In the genomic region with DNA sequence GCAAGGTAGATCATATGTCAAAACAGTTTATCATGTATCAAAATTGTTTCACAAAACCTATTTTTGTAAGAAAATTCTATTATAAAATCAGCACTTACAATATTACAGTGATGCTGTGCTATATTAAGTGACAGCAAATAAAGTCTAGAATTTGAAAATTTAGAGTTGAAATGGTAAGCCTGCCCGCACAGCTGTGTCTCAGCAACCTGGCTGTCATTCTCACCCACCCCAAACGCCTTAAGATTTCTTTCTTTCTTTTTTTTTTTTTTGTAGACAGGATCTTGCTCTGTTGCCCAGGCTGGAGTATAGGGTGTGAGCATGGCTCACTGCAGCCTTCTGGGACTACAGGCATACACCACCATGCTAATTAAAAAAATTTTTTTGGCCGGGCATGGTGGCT, we compare ENCODE assay signal across 28 cellular contexts.
"Had no signal": no experiment of that assay in that cellular context is flagged by ENCODE, and none has a peak within 500 bp of the region (broad histone marks: within the 10 kb centered on the region; RNA-seq: fewer than 3 reads in every experiment).

No MANE protein-coding gene starts in this region.

- H3K36me3 Mint-ChIP-seq: stimulated activated effector memory CD8-positive, alpha-beta T cell treated with anti-CD3 and anti-CD28 coated beads, Interleukin-12 subunit alpha, Interleukin-12 subunit beta, amount 100 ng/mL, for 72 hours; stimulated activated memory B cell treated with anti-CD40 and anti-IgM and Interleukin-4, amounts not matched to agents 10 μg/mL and 1 μg/mL and 100 μg/mL, for 72 hours; stimulated activated naive B cell treated with anti-CD40 and anti-IgM and Interleukin-4, amounts not matched to agents 10 μg/mL and 1 μg/mL and 100 μg/mL, for 72 hours; type B pancreatic cell had no signal

- H3K27me3 Mint-ChIP-seq: stimulated activated memory B cell treated with anti-CD40 and anti-IgM and Interleukin-4, amounts not matched to agents 10 μg/mL and 1 μg/mL and 100 μg/mL, for 72 hours; stimulated activated naive CD8-positive, alpha-beta T cell treated with anti-CD3 and anti-CD28 coated beads, Interleukin-15, amount 100 ng/mL, for 72 hours; stimulated activated naive CD8-positive, alpha-beta T cell treated with anti-CD3 and anti-CD28 coated beads, Interleukin-15, Interleukin-2, amounts not matched to agents 100 ng/mL and 50 ng/mL, for 24 hours; type B pancreatic cell had no signal

- H3K4me3 Mint-ChIP-seq: stimulated activated effector memory CD8-positive, alpha-beta T cell treated with anti-CD3 and anti-CD28 coated beads, Interleukin-12 subunit alpha, Interleukin-12 subunit beta, amount 100 ng/mL, for 72 hours; stimulated activated memory B cell treated with anti-CD40 and anti-IgM and Interleukin-4, amounts not matched to agents 10 μg/mL and 1 μg/mL and 100 μg/mL, for 72 hours; stimulated activated naive B cell treated with anti-CD40 and anti-IgM and Interleukin-4, amounts not matched to agents 10 μg/mL and 1 μg/mL and 100 μg/mL, for 72 hours; stimulated activated naive CD8-positive, alpha-beta T cell treated with anti-CD3 and anti-CD28 coated beads, Interleukin-15, amount 100 ng/mL, for 72 hours; stimulated activated naive CD8-positive, alpha-beta T cell treated with anti-CD3 and anti-CD28 coated beads, Interleukin-15, Interleukin-2, amounts not matched to agents 100 ng/mL and 50 ng/mL, for 24 hours; type B pancreatic cell had no signal

- H3K9me3 Mint-ChIP-seq: stimulated activated effector memory CD8-positive, alpha-beta T cell treated with anti-CD3 and anti-CD28 coated beads, Interleukin-12 subunit alpha, Interleukin-12 subunit beta, amount 100 ng/mL, for 72 hours; stimulated activated memory B cell treated with anti-CD40 and anti-IgM and Interleukin-4, amounts not matched to agents 10 μg/mL and 1 μg/mL and 100 μg/mL, for 72 hours; stimulated activated naive B cell treated with anti-CD40 and anti-IgM and Interleukin-4, amounts not matched to agents 10 μg/mL and 1 μg/mL and 100 μg/mL, for 72 hours; stimulated activated naive CD8-positive, alpha-beta T cell treated with anti-CD3 and anti-CD28 coated beads, Interleukin-15, amount 100 ng/mL, for 72 hours; stimulated activated naive CD8-positive, alpha-beta T cell treated with anti-CD3 and anti-CD28 coated beads, Interleukin-15, Interleukin-2, amounts not matched to agents 100 ng/mL and 50 ng/mL, for 24 hours; type B pancreatic cell had no signal

- H3K27ac Mint-ChIP-seq: stimulated activated effector memory CD8-positive, alpha-beta T cell treated with anti-CD3 and anti-CD28 coated beads, Interleukin-12 subunit alpha, Interleukin-12 subunit beta, amount 100 ng/mL, for 72 hours; stimulated activated memory B cell treated with anti-CD40 and anti-IgM and Interleukin-4, amounts not matched to agents 10 μg/mL and 1 μg/mL and 100 μg/mL, for 72 hours; stimulated activated naive B cell treated with anti-CD40 and anti-IgM and Interleukin-4, amounts not matched to agents 10 μg/mL and 1 μg/mL and 100 μg/mL, for 72 hours; stimulated activated naive CD8-positive, alpha-beta T cell treated with anti-CD3 and anti-CD28 coated beads, Interleukin-15, Interleukin-2, amounts not matched to agents 100 ng/mL and 50 ng/mL, for 24 hours; type B pancreatic cell had no signal

- DNase-seq: stimulated activated CD4-positive, alpha-beta T cell treated with anti-CD3 and anti-CD28 coated beads, Interleukin-2, amount 100 ng/mL, for 48 hours; stimulated activated CD4-positive, alpha-beta T cell treated with anti-CD3 and anti-CD28 coated beads, Interleukin-4, amount 100 ng/mL, for 1 hour; stimulated activated CD4-positive, alpha-beta T cell treated with anti-CD3 and anti-CD28 coated beads, Interleukin-4, amount 100 ng/mL, for 24 hours; stimulated activated CD4-positive, alpha-beta T cell treated with anti-CD3 and anti-CD28 coated beads, Interleukin-4, amount 100 ng/mL, for 4 hours; stimulated activated CD8-positive, alpha-beta memory T cell treated with anti-CD3 and anti-CD28 coated beads, Interleukin-4, amount 100 ng/mL, for 48 hours; stimulated activated naive B cell treated with anti-CD40 and anti-IgM and Interleukin-4, amounts not matched to agents 10 μg/mL and 1 μg/mL and 100 μg/mL, for 72 hours; stimulated activated naive CD4-positive, alpha-beta T cell; stimulated activated naive CD4-positive, alpha-beta T cell treated with Interleukin-2 at 50 U/mL for 16 hours; stimulated activated naive CD8-positive, alpha-beta T cell treated with anti-CD3 and anti-CD28 coated beads, Interleukin-15, amount 100 ng/mL, for 72 hours; stimulated activated naive CD8-positive, alpha-beta T cell treated with anti-CD3 and anti-CD28 coated beads, Interleukin-15, Interleukin-2, amounts not matched to agents 100 U/mL and 50 U/mL, for 24 hours; stomach; substantia nigra; testis; thyroid gland; transverse colon; trophoblast cell; upper lobe of left lung; upper lobe of right lung; uterus had no signal

- H3K9me3 ChIP-seq: stomach, suprapubic skin, testis, thoracic aorta, thyroid gland, tibial artery, tibial nerve, transverse colon, upper lobe of left lung, upper lobe of right lung, uterus, vagina had no signal

- H3K27me3 ChIP-seq: suprapubic skin, testis, thyroid gland, tibial artery, tibial nerve, transverse colon, upper lobe of left lung, upper lobe of right lung, uterus, vagina had no signal

- H3K27ac ChIP-seq: stomach, suprapubic skin, testis, thoracic aorta, thyroid gland, tibial artery, tibial nerve, transverse colon, upper lobe of left lung, upper lobe of right lung, uterus, vagina had no signal

- H3K4me3 ChIP-seq: stomach, suprapubic skin, testis, thoracic aorta, thyroid gland, tibial artery, tibial nerve, transverse colon, upper lobe of left lung, upper lobe of right lung, uterus, vagina had no signal

- H3K36me3 ChIP-seq: suprapubic skin, thoracic aorta, thyroid gland, tibial nerve, transverse colon, upper lobe of left lung, upper lobe of right lung, uterus, vagina had no signal

- H3K4me1 ChIP-seq: suprapubic skin, testis, transverse colon, upper lobe of right lung, uterus, vagina had no signal
